In the genomic region with DNA sequence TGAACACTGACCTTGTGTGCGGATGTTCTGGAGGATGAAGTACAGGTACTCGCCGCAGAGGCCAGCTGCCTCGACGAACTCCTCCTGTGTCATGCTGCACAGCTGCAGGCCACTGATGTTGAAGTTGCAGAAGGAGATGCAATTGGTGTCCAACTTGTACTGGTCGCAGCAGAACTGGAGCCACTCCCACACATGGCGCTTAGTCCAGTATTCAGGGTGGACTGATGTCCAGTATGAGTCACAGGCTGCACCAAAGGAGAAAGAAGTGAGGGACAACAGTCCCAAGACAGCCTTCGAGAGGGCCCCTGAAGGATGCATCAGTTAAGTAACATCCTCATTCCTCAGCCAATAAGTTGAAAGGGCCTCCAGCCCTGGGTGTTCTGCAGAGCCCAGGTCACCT, we compare ENCODE assay signal across 25 cellular contexts. TPM values are rescaled to one million over a fixed set of nuclear protein-coding genes. Genes with fewer than 3 reads are reported as not detected.
"Had no signal": no experiment of that assay in that cellular context is flagged by ENCODE, and none has a peak within 500 bp of the region (broad histone marks: within the 10 kb centered on the region; RNA-seq: fewer than 3 reads in every experiment).

No MANE protein-coding gene starts in this region.

- H3K4me1 ChIP-seq: colonic mucosa, gastrocnemius medialis, psoas muscle, sigmoid colon had no signal

- H3K9me3 Mint-ChIP-seq: dendritic cell treated with granulocyte-macrophage colony-stimulating factor and Interleukin-4, amounts not matched to agents 40 ng/mL and 50 ng/mL, for 4 days; endodermal cell; mesothelial cell of epicardium; naive B cell; nephron; neural progenitor cell; stimulated activated naive B cell treated with anti-CD40 and anti-IgM and Interleukin-4, amounts not matched to agents 10 μg/mL and 1 μg/mL and 100 μg/mL, for 72 hours; stimulated activated naive CD8-positive, alpha-beta T cell treated with anti-CD3 and anti-CD28 coated beads, Interleukin-15, Interleukin-2, amounts not matched to agents 100 ng/mL and 50 ng/mL, for 24 hours had no signal

- H3K4me3 Mint-ChIP-seq: dendritic cell treated with granulocyte-macrophage colony-stimulating factor and Interleukin-4, amounts not matched to agents 40 ng/mL and 50 ng/mL, for 4 days; endodermal cell; mesothelial cell of epicardium; naive B cell; nephron; neural progenitor cell; stimulated activated naive B cell treated with anti-CD40 and anti-IgM and Interleukin-4, amounts not matched to agents 10 μg/mL and 1 μg/mL and 100 μg/mL, for 72 hours; stimulated activated naive CD8-positive, alpha-beta T cell treated with anti-CD3 and anti-CD28 coated beads, Interleukin-15, Interleukin-2, amounts not matched to agents 100 ng/mL and 50 ng/mL, for 24 hours had no signal

- H3K27ac Mint-ChIP-seq: dendritic cell treated with granulocyte-macrophage colony-stimulating factor and Interleukin-4, amounts not matched to agents 40 ng/mL and 50 ng/mL, for 4 days; endodermal cell; mesothelial cell of epicardium; naive B cell; nephron; neural progenitor cell; stimulated activated naive B cell treated with anti-CD40 and anti-IgM and Interleukin-4, amounts not matched to agents 10 μg/mL and 1 μg/mL and 100 μg/mL, for 72 hours; stimulated activated naive CD8-positive, alpha-beta T cell treated with anti-CD3 and anti-CD28 coated beads, Interleukin-15, Interleukin-2, amounts not matched to agents 100 ng/mL and 50 ng/mL, for 24 hours had no signal

- H3K36me3 ChIP-seq: colonic mucosa, gastrocnemius medialis, left lung, neural progenitor cell, ovary, sigmoid colon, thoracic aorta, tibial nerve, upper lobe of left lung had no signal

- H3K4me2 ChIP-seq: neural progenitor cell had no signal

- H3K9ac ChIP-seq: neural progenitor cell had no signal

- H3K4me3 ChIP-seq: colonic mucosa, gastrocnemius medialis, left lung, mucosa of descending colon, neural progenitor cell, ovary, psoas muscle, sigmoid colon, skin epidermis, thoracic aorta, tibial nerve, upper lobe of left lung had no signal

- H3K36me3 Mint-ChIP-seq: mesothelial cell of epicardium; naive B cell; neural progenitor cell; stimulated activated naive B cell treated with anti-CD40 and anti-IgM and Interleukin-4, amounts not matched to agents 10 μg/mL and 1 μg/mL and 100 μg/mL, for 72 hours had no signal

- DNase-seq: kidney, left lung, sigmoid colon had no signal

- H3K27ac ChIP-seq: colonic mucosa, epithelial cell of prostate, gastrocnemius medialis, left lung, neural progenitor cell, ovary, psoas muscle, sigmoid colon, skin epidermis, thoracic aorta, tibial nerve, upper lobe of left lung had no signal

- H3K9me3 ChIP-seq: colonic mucosa, gastrocnemius medialis, left lung, mucosa of descending colon, ovary, psoas muscle, sigmoid colon, thoracic aorta, tibial nerve, upper lobe of left lung had no signal

- H3K27me3 ChIP-seq: colonic mucosa, gastrocnemius medialis, left lung, neural progenitor cell, ovary, sigmoid colon, tibial nerve, upper lobe of left lung had no signal

- ATAC-seq: esophagus mucosa, left lung, right cardiac atrium had no signal

- H3K4me1 Mint-ChIP-seq: mesothelial cell of epicardium, naive B cell, nephron had no signal

- H2AFZ ChIP-seq: neural progenitor cell had no signal

RNA-seq across cellular contexts. Expression of gene ELF5, which starts 20.1 kb away (rescaled TPM):
- total RNA-seq: colonic mucosa, endodermal cell, gastrocnemius medialis, glomerular endothelial cell, lung microvascular endothelial cell, mucosa of descending colon, ovary, psoas muscle, right cardiac atrium, sigmoid colon, thoracic aorta, tibial nerve had no signal
- polyA plus RNA-seq: ovary, right cardiac atrium, sigmoid colon had no signal
